Comparison of ENCODE assay signal across 8 cellular contexts in the genomic region with DNA sequence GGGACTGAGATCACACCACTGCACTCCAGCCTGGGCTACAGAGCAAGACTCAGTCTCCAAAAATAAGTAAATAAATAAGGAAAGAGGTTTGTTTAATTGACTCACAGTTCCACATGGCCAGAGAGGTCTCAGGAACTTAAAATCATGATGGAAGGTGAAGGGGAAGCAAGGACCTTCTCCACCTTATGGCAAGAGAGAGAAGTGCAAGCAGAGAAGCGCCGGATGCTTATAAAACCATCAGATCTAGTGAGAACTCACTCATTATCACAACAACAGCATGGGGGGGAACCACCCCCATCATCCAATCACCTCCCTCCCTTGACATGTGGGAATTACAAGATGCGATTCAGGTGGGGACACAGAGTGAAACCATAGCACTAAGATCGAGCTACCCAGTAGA. TPM values are rescaled to one million over a fixed set of nuclear protein-coding genes. Genes with fewer than 3 reads are reported as not detected.
A peak's percentile ranks its signal among the peaks of the same experiment; 100 is the strongest.
DNase-seq lines count a peak whose midpoint lies in the region; ATAC-seq and TF ChIP-seq lines count a peak whose summit lies in the region.

No MANE protein-coding gene starts in this region.

- DNase-seq in A172 (ENCODE audit: low spot score) (peak; percentile 42), astrocyte of the spinal cord (ENCODE audit: low read depth, low spot score) (no peak), esophagus muscularis mucosa (ENCODE audit: extremely low spot score) (no peak), midbrain (lab: John Stamatoyannopoulos, UW) (no peak)
- no peak for DNase-seq in stimulated activated CD4-positive, alpha-beta T cell treated with anti-CD3 and anti-CD28 coated beads, Interleukin-12 subunit alpha, Interleukin-12 subunit beta, amount 100 ng/mL, for 4 hours

- in situ Hi-C loops in astrocyte of the spinal cord (cut with HindIII; ENCODE audit: low sequenced_read_pairs) = no loop called here

- H3K27me3 ChIP-seq in esophagus muscularis mucosa = no peaks in the 10 kb centered on the region

- WGBS in esophagus muscularis mucosa = 85% methylated on average over 4 of the region's 4 CpGs

- no peaks in the 10 kb centered on the region for H3K36me3 ChIP-seq in esophagus muscularis mucosa

- no peaks in the 10 kb centered on the region for H3K4me1 ChIP-seq in esophagus muscularis mucosa

- H3K4me3 ChIP-seq in astrocyte of the spinal cord (ENCODE audit: low read depth, low read length) = no peak overlapping the region
- H3K4me3 ChIP-seq in esophagus muscularis mucosa = no peak overlapping the region

- TF ChIP-seq EP300 in esophagus muscularis mucosa (IDR thresholded peaks at IDR 0.05) = no peak

- H3K9me3 ChIP-seq in esophagus muscularis mucosa = peaks cover 0 to 9% (median 4%) of the 10 kb centered on the region in 4 donors

- TF ChIP-seq CTCF in astrocyte of the spinal cord (IDR thresholded peaks at IDR 0.05; ENCODE audit: low read depth, low read length) = peak; percentile 42
- peak in 1 of 3 experiments; percentile 37 for TF ChIP-seq CTCF in esophagus muscularis mucosa (IDR thresholded peaks at IDR 0.05)

- H3K27ac ChIP-seq in esophagus muscularis mucosa (replicated peaks in 1 of 4) = no peak overlapping the region

- no peak for TF ChIP-seq POLR2A in esophagus muscularis mucosa (IDR thresholded peaks at IDR 0.05; ENCODE audit: low read depth)

- peak; percentile 93 for ATAC-seq in GM18868 (IDR thresholded peaks at IDR 0.05; ENCODE audit: unreplicated experiment)
- peak; percentile 90 for ATAC-seq in HG03439 (IDR thresholded peaks at IDR 0.05; ENCODE audit: unreplicated experiment)
- ATAC-seq in GM19324 (IDR thresholded peaks at IDR 0.05; ENCODE audit: low FRiP score, unreplicated experiment) = no peak

- intact Hi-C loops in esophagus muscularis mucosa (cut with DNase I) = no loop called here

RNA-seq across cellular contexts. Expression of a gene that starts 22.8 kb away (rescaled TPM):
- 22.0 and 22.8 TPM in 2 replicates for total RNA-seq in A172 (2014; rRNA removed; shearing (Covaris generic))
- total RNA-seq in esophagus muscularis mucosa = 100 to 1,000 TPM; 145 to 198 (median 183) TPM
